In the genomic region with DNA sequence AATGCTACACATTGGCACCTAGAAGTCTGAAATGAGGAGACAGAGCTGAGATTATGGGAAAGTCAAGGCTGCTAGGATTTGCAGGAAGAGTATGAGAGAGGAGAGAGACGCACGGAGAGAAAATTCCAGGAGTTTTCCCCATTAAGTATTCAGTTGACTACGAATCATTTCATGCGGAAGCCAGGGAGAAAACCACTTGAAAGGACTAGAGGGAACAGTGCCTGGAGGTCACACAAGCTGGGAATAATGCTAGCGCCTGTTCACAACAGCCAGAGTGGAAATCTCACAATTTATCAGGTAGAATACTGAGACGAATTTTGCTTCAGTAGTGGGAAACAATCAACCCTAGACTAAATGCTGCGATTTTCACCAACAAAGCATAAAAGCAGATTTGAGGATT, we compare ENCODE assay signal across 30 cellular contexts.
"Had no signal": no experiment of that assay in that cellular context is flagged by ENCODE, and none has a peak within 500 bp of the region (broad histone marks: within the 10 kb centered on the region; RNA-seq: fewer than 3 reads in every experiment).

No MANE protein-coding gene starts in this region.

- DNase-seq: Karpas-422, MM.1S, MV-4-11, NCI-H1092, NCI-H1105, NCI-H1417 treated with DMSO at 0.1 percent for 48 hours, NCI-H1436 treated with DMSO at 0.1 percent for 48 hours, NCI-H1694 treated with DMSO at 0.1 percent for 48 hours, NCI-H187 treated with DMSO at 0.1 percent for 48 hours, NCI-H2029, NCI-H2081, NCI-H2107, NCI-H2171, NCI-H226, NCI-H446 treated with DMSO at 0.1 percent for 48 hours, NCI-H510A, NCI-H524, NCI-H526, NCI-H69, NCI-H748 treated with DMSO at 0.1 percent for 48 hours, NCI-H82, PC-9, Right ventricle myocardium superior, RPMI8226, SHP77 treated with DMSO at 0.1 percent for 48 hours, SW 1271, T-cell had no signal

- H3K36me3 Mint-ChIP-seq: T-cell had no signal

- H3K27ac ChIP-seq: KMS-11, PC-9, SJSA1 had no signal

- H2AFZ ChIP-seq: PC-9 had no signal

- H3K4me2 ChIP-seq: KMS-11, PC-9 had no signal

- H3K9ac ChIP-seq: KMS-11 had no signal

- H3K9me3 ChIP-seq: SJSA1 had no signal

- H3K4me3 ChIP-seq: PC-9, SJSA1 had no signal

- H3K27me3 ChIP-seq: SJSA1 had no signal

- ATAC-seq: Panc1, T-cell had no signal

- H3K27ac Mint-ChIP-seq: T-cell had no signal

- H3K4me1 ChIP-seq: SJSA1 had no signal

- H3K4me3 Mint-ChIP-seq: T-cell had no signal

- H3K36me3 ChIP-seq: SJSA1 had no signal

- H3K4me1 Mint-ChIP-seq: T-cell had no signal
